1 cellular context compared by ENCODE assay signal in the genomic region with DNA sequence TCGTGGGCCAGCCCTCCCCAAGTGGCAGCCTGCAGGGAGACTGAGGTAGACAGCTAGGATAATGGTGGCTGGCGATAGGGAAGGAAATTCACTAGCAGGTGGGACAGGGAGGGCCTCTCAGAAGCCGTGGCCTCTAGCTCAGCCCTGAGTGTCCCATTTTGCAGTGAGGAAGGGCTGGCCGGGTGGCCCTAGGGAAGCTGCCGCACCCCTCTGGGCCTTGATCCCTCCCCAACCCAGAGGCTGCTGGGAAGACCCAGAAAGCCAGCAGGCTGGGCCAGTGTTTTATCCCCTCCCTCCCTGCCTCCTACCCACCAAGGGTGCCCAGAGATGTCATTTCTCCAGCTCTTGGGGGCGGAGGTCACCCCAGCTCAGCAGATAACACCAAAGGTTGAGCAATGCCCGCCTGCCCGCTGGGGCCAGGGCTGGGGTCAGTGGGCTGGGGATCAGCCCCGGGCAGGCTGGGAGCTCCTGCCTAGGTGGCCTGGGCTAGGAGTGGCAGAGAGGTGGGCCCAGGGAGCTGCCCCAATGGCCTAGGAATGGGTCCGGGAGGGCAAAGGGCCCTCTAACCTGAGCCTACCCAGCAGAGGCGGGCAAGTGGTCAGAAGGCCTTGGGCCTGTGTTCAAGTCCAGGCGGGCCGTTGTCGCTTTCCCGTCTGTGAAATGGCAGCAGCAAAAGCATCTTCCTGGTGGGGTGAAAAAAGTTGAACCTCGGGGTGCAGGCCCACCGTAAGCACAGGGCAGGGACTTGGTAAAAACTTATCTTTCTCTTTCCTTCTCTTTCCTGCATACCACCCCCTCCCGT.
A peak's percentile ranks its signal among the peaks of the same experiment; 100 is the strongest.
TF ChIP-seq lines count a peak whose summit lies in the region.

No MANE protein-coding gene starts in this region.

TF ChIP-seq in liver, 16 proteins besides CTCF, POLR2A, EP300 and RAD21 (continued from another document):
- TF ChIP-seq, protein P1, sequence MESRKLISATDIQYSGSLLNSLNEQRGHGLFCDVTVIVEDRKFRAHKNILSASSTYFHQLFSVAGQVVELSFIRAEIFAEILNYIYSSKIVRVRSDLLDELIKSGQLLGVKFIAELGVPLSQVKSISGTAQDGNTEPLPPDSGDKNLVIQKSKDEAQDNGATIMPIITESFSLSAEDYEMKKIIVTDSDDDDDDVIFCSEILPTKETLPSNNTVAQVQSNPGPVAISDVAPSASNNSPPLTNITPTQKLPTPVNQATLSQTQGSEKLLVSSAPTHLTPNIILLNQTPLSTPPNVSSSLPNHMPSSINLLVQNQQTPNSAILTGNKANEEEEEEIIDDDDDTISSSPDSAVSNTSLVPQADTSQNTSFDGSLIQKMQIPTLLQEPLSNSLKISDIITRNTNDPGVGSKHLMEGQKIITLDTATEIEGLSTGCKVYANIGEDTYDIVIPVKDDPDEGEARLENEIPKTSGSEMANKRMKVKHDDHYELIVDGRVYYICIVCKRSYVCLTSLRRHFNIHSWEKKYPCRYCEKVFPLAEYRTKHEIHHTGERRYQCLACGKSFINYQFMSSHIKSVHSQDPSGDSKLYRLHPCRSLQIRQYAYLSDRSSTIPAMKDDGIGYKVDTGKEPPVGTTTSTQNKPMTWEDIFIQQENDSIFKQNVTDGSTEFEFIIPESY (IDR thresholded peaks at IDR 0.05), result peak; percentile 94
- TF ChIP-seq EGR1 (IDR thresholded peaks at IDR 0.05; ENCODE audit: low read depth in 2 of 2) (peak; percentile 10 to 89), HNF4G (IDR thresholded peaks at IDR 0.05) (peak; percentile 82), FOXA2 (IDR thresholded peaks at IDR 0.05) (peak; percentile 44), YY1 (IDR thresholded peaks at IDR 0.05) (peak; percentile 84)
- TF ChIP-seq, protein P2, sequence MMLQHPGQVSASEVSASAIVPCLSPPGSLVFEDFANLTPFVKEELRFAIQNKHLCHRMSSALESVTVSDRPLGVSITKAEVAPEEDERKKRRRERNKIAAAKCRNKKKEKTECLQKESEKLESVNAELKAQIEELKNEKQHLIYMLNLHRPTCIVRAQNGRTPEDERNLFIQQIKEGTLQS (IDR thresholded peaks at IDR 0.05), result peak; percentile 33
